8 cellular contexts compared by ENCODE assay signal in the genomic region with DNA sequence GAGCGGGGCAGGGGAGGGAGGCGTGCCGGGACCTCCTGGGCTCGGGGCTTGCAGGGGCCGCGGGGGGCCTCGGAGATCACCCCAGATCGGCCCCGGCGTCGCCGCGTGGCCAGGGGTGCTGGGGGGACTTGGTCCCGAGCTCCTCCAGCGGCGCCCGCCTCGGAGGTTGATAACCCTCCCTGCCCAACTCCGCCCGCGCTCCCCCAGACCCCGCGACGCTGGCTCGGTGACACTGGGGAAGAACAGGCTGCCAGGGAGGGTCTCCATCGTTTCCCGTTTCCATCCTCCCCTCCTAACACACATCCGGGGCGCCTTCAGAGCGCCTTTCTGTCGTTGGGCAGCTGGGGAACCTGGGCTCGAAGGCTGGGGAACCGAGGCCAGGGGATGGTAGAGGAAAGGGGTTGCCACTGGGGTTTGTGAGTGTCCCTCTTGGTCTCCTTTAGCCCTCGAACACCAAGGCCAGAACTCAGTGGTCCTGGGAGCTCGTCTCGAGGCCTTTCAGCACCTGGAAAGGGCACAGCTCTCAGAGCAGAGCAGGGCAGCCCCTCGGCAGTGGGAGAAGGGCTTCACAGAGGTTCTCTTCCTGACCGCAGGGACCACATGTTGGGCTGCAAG. TPM values are rescaled to one million over a fixed set of nuclear protein-coding genes. Genes with fewer than 3 reads are reported as not detected.
DNase-seq lines count a peak whose midpoint lies in the region; ATAC-seq, FAIRE-seq and TF ChIP-seq lines count a peak whose summit lies in the region.

No MANE protein-coding gene starts in this region.

- no peak for DNase-seq in BE2C
- no peak for DNase-seq in GM19239 (ENCODE audit: insufficient read length, low spot score)
- no peak for DNase-seq in GM12878 (ENCODE audit: low read depth, low spot score)
- DNase-seq in substantia nigra (lab: John Stamatoyannopoulos, UW), result no peak
- no peak for DNase-seq in putamen (ENCODE audit: low spot score)
- no peak for DNase-seq in glomerular visceral epithelial cell (ENCODE audit: extremely low spot score)

- in situ Hi-C loops in GM12878 (cut with MboI), result no loop called here

- no peak for TF ChIP-seq POLR2A in GM12878 (IDR thresholded peaks at IDR 0.05; ENCODE audit: low read depth, low read length)

- POLR2A ChIA-PET in GM12878 (lab: Charles Lee), result interaction anchor here (1.0 to 2.1 kb wide), 6 partner anchors 9 to 110 kb away, joined by 3 to 42 read pairs (median 8); partner anchors contain the start of genes CCDC15 and TMEM218

- intact Hi-C loops in GM12878 (cut with micrococcal nuclease; ENCODE audit: unreplicated experiment), result loop anchor here (1.0 to 5.0 kb wide), 3 partner anchors 9 to 105 kb away; no protein-coding TSS in a partner anchor

- H3K4me1 ChIP-seq in BE2C (no peaks in the 10 kb centered on the region), GM12878 (ENCODE audit: control insufficient read depth, insufficient read depth, low read length) (peaks cover 4% of the 10 kb centered on the region; the same call in 1 of the 2 replicates)

- H3K4me2 ChIP-seq in GM12878 (ENCODE audit: control insufficient read depth, insufficient read depth), result peak overlapping the region; percentile 93

- H3K9me3 ChIP-seq in BE2C (no peaks in the 10 kb centered on the region), GM12878 (replicated peaks; ENCODE audit: control insufficient read depth, insufficient read depth, low read length) (no peaks in the 10 kb centered on the region)

- H3K27ac ChIP-seq in GM12878 (ENCODE audit: control insufficient read depth, insufficient read depth), result no peak overlapping the region
- H3K27ac ChIP-seq in layer of hippocampus (ENCODE audit: low read depth, low read length), result peak overlapping the region; percentile 69
- peak overlapping the region; percentile 56 for H3K27ac ChIP-seq in substantia nigra (ENCODE audit: low read depth, low read length, poor library complexity, severe bottlenecking)

- H3K4me3 ChIP-seq in BE2C (ENCODE audit: low read depth, low read length), result peak overlapping the region; percentile 44
- peak overlapping the region; percentile 77 for H3K4me3 ChIP-seq in GM12878

- TF ChIP-seq EP300 in GM12878 (IDR thresholded peaks at IDR 0.05; ENCODE audit: borderline replicate concordance in 1 of 2, control insufficient read depth in 1 of 2, low read depth in 2 of 2, low read length in 2 of 2), result no peak

- FAIRE-seq in GM19239 (lab: Jason Lieb, UNC) (peak; percentile 83), GM12878 (lab: Jason Lieb, UNC) (no peak)

- TF ChIP-seq CTCF in BE2C (IDR thresholded peaks at IDR 0.05; ENCODE audit: low read depth, low read length), result no peak
- TF ChIP-seq CTCF in GM12878 (IDR thresholded peaks at IDR 0.05 in 2 of 3, conservative IDR thresholded peaks at IDR 0.05 in 1 of 3; ENCODE audit: control insufficient read depth in 2 of 3, extremely low read depth in 1 of 3, insufficient read depth in 1 of 3, low read depth in 3 of 3, low read length in 3 of 3), result no peak

- H3K9ac ChIP-seq in GM12878 (ENCODE audit: control insufficient read depth, insufficient read depth, low read length), result peak overlapping the region; percentile 62

- no TSS peak for BruUV-seq in GM12878 (replicated peaks; lab: Mats Ljungman, UMichigan)

- no peaks in the 10 kb centered on the region for H3K36me3 ChIP-seq in BE2C
- H3K36me3 ChIP-seq in GM12878 (ENCODE audit: control insufficient read depth in 2 of 2, insufficient read depth in 2 of 2, low read length in 1 of 2), result no peaks in the 10 kb centered on the region

- H3K79me2 ChIP-seq in GM12878 (ENCODE audit: control insufficient read depth, insufficient read depth, low read length), result no peaks in the 10 kb centered on the region

- WGBS in GM12878 (ENCODE audit: insufficient coverage, insufficient replicate concordance, low lambda C conversion rate, missing lambda C conversion rate), result 19% methylated on average over 19 of the region's 38 CpGs

- peaks cover 52% of the 10 kb centered on the region for H3K27me3 ChIP-seq in BE2C
- H3K27me3 ChIP-seq in GM12878 (replicated peaks in 1 of 2; ENCODE audit: control insufficient read depth in 2 of 2, insufficient read depth in 2 of 2, low read length in 1 of 2), result no peaks in the 10 kb centered on the region; a peak in 1 of 4 replicates
- H3K27me3 ChIP-seq in layer of hippocampus (ENCODE audit: control insufficient read depth, insufficient read depth, low read length), result no peaks in the 10 kb centered on the region

- TF ChIP-seq RAD21 in GM12878 (IDR thresholded peaks at IDR 0.05; ENCODE audit: insufficient read depth, low read depth, low read length), result no peak

- SMC1A ChIA-PET in GM12878 (lab: Charles Lee; ENCODE audit: uncharacterized antibody, unreplicated experiment), result interaction anchor here (0.9 to 3.0 kb wide), 9 partner anchors 10 to 110 kb away, joined by 3 to 36 read pairs (median 6); partner anchors contain the start of genes CCDC15 and TMEM218

- CTCF ChIA-PET in GM12878 (lab: Yijun Ruan, JAX), result interaction anchor here (0.9 to 2.1 kb wide), 10 partner anchors 9 to 292 kb away, joined by 3 to 20 read pairs (median 6); partner anchors contain the start of gene TMEM218

- H2AFZ ChIP-seq in GM12878 (ENCODE audit: control insufficient read depth, low read depth, low read length), result peak overlapping the region; percentile 73

- peak; percentile 10 for ATAC-seq in HG03342 (IDR thresholded peaks at IDR 0.05; ENCODE audit: unreplicated experiment)
- peak; percentile 47 for ATAC-seq in GM12878

- no peaks in the 10 kb centered on the region for H4K20me1 ChIP-seq in GM12878 (ENCODE audit: control insufficient read depth, insufficient read depth)

- RAD21 ChIA-PET in GM12878 (lab: Charles Lee; ENCODE audit: unreplicated experiment), result interaction anchor here (1.2 to 2.7 kb wide), 6 partner anchors 9 to 79 kb away, joined by 3 to 44 read pairs (median 6); partner anchors contain the start of gene TMEM218

TF ChIP-seq in GM12878, 131 proteins besides CTCF, POLR2A, EP300 and RAD21 (continues in another document):
- no peak for TF ChIP-seq MAX (IDR thresholded peaks at IDR 0.05; ENCODE audit: low read depth, low read length)
- TF ChIP-seq TCF12 (IDR thresholded peaks at IDR 0.05; ENCODE audit: low read depth, low read length), result no peak

RNA-seq across cellular contexts. Expression of gene SLC37A2, which starts 0.4 kb away (rescaled TPM):
- 1.1 TPM for polyA plus RNA-seq in BE2C (2012; ENCODE audit: insufficient read depth, insufficient read length, low read depth)
- 7.1 and 8.3 TPM in 2 replicates for total RNA-seq in GM12878 (2013; cell fraction: nucleolus; rRNA removed)
- total RNA-seq in GM12878 (2014; rRNA removed) (2.4 and 2.7 TPM in 2 replicates), GM12878 (2014; rRNA removed; fragmentation: Illumina TruSeq; extraction: Trizol) (1.3 and 1.4 TPM in 2 replicates), GM12878 (2021) (3.0 and 3.4 TPM in 2 replicates)
- polyA plus RNA-seq in GM12878 (2011; ENCODE audit: low read depth), result 0.73 TPM
- polyA plus RNA-seq in GM12878 (2011; rRNA removed) (8.3 and 9.8 TPM in 2 replicates), GM12878 (2014; fragmentation: Illumina TruSeq; extraction: Trizol) (1.4 and 1.7 TPM in 2 replicates), GM12878 (2014; fragmentation: Nextera tagmentation; extraction: Ambion mirVana) (under 1 TPM; 0.26 to 0.29 TPM), GM12878 (2014; rRNA removed) (2.5 and 2.7 TPM in 2 replicates), GM12878 (2016; fragmentation: Nextera tagmentation; extraction: Ambion mirVana) (1 to 10 TPM in 1 of 2 experiments, under 1 TPM in 1; 0.99 to 2.3 TPM)
- 12.1 and 13.1 TPM in 2 replicates for polyA plus RNA-seq in GM12878 (2011; cell fraction: cytosol; rRNA removed)
- polyA plus RNA-seq in GM12878 (2011; cell fraction: nucleus; rRNA removed), result 26.6 and 33.5 TPM in 2 replicates
- polyA plus RNA-seq in GM12878 (2012), result 0.91 and 2.3 TPM in 2 replicates
- 8.5 and 13.3 TPM in 2 replicates for polyA minus RNA-seq in GM12878 (2011; rRNA and poly(A)+ RNA removed)
- 3.2 and 4.4 TPM in 2 replicates for polyA minus RNA-seq in GM12878 (2011; cell fraction: cytosol; rRNA and poly(A)+ RNA removed)
- 8.2 and 8.5 TPM in 2 replicates for polyA minus RNA-seq in GM12878 (2011; cell fraction: nucleus; rRNA and poly(A)+ RNA removed)

RNA-seq across cellular contexts. Expression of gene TMEM218, which starts 47.9 kb away (rescaled TPM):
- polyA plus RNA-seq in BE2C (2012; ENCODE audit: insufficient read depth, insufficient read length, low read depth), result 14.5 TPM
- total RNA-seq in GM12878 (2013; cell fraction: nucleolus; rRNA removed), result 30.1 and 34.6 TPM in 2 replicates
- total RNA-seq in GM12878 (2014; rRNA removed), result 28.9 and 37.9 TPM in 2 replicates
- 24.0 and 27.0 TPM in 2 replicates for total RNA-seq in GM12878 (2014; rRNA removed; fragmentation: Illumina TruSeq; extraction: Trizol)
- total RNA-seq in GM12878 (2021), result 14.4 and 19.9 TPM in 2 replicates
- polyA plus RNA-seq in GM12878 (2011; ENCODE audit: low read depth), result 17.7 TPM
- 35.7 and 36.8 TPM in 2 replicates for polyA plus RNA-seq in GM12878 (2011; rRNA removed)
- polyA plus RNA-seq in GM12878 (2011; cell fraction: cytosol; rRNA removed), result 37.2 and 37.5 TPM in 2 replicates
- polyA plus RNA-seq in GM12878 (2011; cell fraction: nucleus; rRNA removed), result 39.8 and 42.6 TPM in 2 replicates
- polyA plus RNA-seq in GM12878 (2012), result 17.1 and 19.5 TPM in 2 replicates
- 30.5 and 46.9 TPM in 2 replicates for polyA plus RNA-seq in GM12878 (2014; fragmentation: Illumina TruSeq; extraction: Trizol)
- 10 to 100 TPM; 11.2 to 15.5 TPM for polyA plus RNA-seq in GM12878 (2014; fragmentation: Nextera tagmentation; extraction: Ambion mirVana)
- 25.2 and 28.7 TPM in 2 replicates for polyA plus RNA-seq in GM12878 (2014; rRNA removed)
- 10 to 100 TPM; 45.7 to 50.3 TPM for polyA plus RNA-seq in GM12878 (2016; fragmentation: Nextera tagmentation; extraction: Ambion mirVana)
- polyA minus RNA-seq in GM12878 (2011; rRNA and poly(A)+ RNA removed), result 11.5 and 12.2 TPM in 2 replicates
- polyA minus RNA-seq in GM12878 (2011; cell fraction: cytosol; rRNA and poly(A)+ RNA removed), result 5.1 and 6.4 TPM in 2 replicates
- polyA minus RNA-seq in GM12878 (2011; cell fraction: nucleus; rRNA and poly(A)+ RNA removed), result 10.8 and 15.3 TPM in 2 replicates
